ENCODE assay signal across 1 cellular context in the genomic region with DNA sequence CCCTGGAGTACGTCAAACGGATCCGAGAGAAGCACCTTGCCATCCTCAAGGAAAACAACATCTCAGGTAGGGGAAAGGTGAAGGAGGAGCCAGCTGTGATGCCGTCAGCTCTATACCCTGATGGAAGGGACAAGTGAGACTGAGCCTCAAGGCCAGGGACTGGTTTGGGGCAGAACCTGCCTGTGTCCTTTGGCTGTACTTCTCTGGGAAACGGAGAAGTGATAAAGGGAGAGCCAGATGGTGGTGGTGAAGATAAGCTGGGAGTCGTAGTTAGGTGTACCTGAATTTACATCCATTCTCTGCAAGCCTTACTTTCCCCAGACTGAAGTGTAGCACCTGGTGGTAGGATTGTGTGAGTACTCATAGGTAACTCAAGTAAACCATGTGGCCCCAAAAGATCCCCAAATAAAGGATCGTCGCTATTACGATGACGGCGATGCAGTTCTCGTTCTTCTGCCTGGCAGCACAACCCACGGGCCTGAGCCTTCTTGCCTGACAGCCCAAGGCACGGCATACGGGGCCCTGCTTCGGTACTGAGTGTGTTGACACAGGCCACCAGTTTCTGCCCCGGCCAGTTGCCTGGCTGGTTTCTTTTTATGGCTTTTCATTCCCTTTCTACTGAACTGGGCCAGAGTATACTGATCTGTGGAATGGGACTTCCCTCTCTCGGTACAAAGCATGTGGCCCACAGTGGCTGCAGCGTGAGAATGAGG.
TF ChIP-seq lines count a peak whose summit lies in the region.

No MANE protein-coding gene starts in this region.

TF ChIP-seq in GM12878, 131 proteins besides CTCF, POLR2A, EP300 and RAD21:
- TF ChIP-seq EGR1 (IDR thresholded peaks at IDR 0.05; ENCODE audit: borderline replicate concordance in 1 of 2, low read depth in 2 of 2, low read length in 2 of 2) = no peak
- no peak for TF ChIP-seq YY1 (IDR thresholded peaks at IDR 0.05; ENCODE audit: low read depth, low read length)
- no peak for TF ChIP-seq STAT3 (IDR thresholded peaks at IDR 0.05; ENCODE audit: low read depth, low read length)
- TF ChIP-seq CBX3 (IDR thresholded peaks at IDR 0.05; ENCODE audit: borderline replicate concordance, low read depth) = no peak
- no peak for TF ChIP-seq SREBF1 (IDR thresholded peaks at IDR 0.05; ENCODE audit: low read length)
- no peak for TF ChIP-seq TCF12 (IDR thresholded peaks at IDR 0.05; ENCODE audit: low read depth, low read length)
- no peak for TF ChIP-seq NR2F1 (conservative IDR thresholded peaks at IDR 0.05)
- TF ChIP-seq, protein P1, sequence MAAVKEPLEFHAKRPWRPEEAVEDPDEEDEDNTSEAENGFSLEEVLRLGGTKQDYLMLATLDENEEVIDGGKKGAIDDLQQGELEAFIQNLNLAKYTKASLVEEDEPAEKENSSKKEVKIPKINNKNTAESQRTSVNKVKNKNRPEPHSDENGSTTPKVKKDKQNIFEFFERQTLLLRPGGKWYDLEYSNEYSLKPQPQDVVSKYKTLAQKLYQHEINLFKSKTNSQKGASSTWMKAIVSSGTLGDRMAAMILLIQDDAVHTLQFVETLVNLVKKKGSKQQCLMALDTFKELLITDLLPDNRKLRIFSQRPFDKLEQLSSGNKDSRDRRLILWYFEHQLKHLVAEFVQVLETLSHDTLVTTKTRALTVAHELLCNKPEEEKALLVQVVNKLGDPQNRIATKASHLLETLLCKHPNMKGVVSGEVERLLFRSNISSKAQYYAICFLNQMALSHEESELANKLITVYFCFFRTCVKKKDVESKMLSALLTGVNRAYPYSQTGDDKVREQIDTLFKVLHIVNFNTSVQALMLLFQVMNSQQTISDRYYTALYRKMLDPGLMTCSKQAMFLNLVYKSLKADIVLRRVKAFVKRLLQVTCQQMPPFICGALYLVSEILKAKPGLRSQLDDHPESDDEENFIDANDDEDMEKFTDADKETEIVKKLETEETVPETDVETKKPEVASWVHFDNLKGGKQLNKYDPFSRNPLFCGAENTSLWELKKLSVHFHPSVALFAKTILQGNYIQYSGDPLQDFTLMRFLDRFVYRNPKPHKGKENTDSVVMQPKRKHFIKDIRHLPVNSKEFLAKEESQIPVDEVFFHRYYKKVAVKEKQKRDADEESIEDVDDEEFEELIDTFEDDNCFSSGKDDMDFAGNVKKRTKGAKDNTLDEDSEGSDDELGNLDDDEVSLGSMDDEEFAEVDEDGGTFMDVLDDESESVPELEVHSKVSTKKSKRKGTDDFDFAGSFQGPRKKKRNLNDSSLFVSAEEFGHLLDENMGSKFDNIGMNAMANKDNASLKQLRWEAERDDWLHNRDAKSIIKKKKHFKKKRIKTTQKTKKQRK (IDR thresholded peaks at IDR 0.05; ENCODE audit: low read depth, low read length) = no peak
- TF ChIP-seq, protein P2, sequence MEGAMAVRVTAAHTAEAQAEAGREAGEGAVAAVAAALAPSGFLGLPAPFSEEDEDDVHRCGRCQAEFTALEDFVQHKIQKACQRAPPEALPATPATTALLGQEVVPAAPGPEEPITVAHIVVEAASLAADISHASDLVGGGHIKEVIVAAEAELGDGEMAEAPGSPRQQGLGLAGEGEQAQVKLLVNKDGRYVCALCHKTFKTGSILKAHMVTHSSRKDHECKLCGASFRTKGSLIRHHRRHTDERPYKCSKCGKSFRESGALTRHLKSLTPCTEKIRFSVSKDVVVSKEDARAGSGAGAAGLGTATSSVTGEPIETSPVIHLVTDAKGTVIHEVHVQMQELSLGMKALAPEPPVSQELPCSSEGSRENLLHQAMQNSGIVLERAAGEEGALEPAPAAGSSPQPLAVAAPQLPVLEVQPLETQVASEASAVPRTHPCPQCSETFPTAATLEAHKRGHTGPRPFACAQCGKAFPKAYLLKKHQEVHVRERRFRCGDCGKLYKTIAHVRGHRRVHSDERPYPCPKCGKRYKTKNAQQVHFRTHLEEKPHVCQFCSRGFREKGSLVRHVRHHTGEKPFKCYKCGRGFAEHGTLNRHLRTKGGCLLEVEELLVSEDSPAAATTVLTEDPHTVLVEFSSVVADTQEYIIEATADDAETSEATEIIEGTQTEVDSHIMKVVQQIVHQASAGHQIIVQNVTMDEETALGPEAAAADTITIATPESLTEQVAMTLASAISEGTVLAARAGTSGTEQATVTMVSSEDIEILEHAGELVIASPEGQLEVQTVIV (IDR thresholded peaks at IDR 0.05; ENCODE audit: borderline replicate concordance, partially characterized antibody) = no peak
- TF ChIP-seq TBL1XR1 (IDR thresholded peaks at IDR 0.05; ENCODE audit: low read depth, low read length) = no peak
- no peak for TF ChIP-seq MXI1 (IDR thresholded peaks at IDR 0.05; ENCODE audit: low read depth, low read length)
- TF ChIP-seq MAX (IDR thresholded peaks at IDR 0.05; ENCODE audit: low read depth, low read length) = no peak
- no peak for TF ChIP-seq PML (IDR thresholded peaks at IDR 0.05; ENCODE audit: low read length)
- no peak for TF ChIP-seq RB1 (IDR thresholded peaks at IDR 0.05; ENCODE audit: borderline replicate concordance)
- no peak for TF ChIP-seq SUPT20H (IDR thresholded peaks at IDR 0.05; ENCODE audit: borderline replicate concordance, control insufficient read depth, low read depth, low read length)
- TF ChIP-seq BRCA1 (IDR thresholded peaks at IDR 0.05; ENCODE audit: low read depth, low read length) = no peak
- TF ChIP-seq SUZ12 (IDR thresholded peaks at IDR 0.05; ENCODE audit: unreplicated experiment) = no peak
- TF ChIP-seq RBBP5 (conservative IDR thresholded peaks at IDR 0.05) = no peak
